ENCODE assay signal across 27 cellular contexts in the genomic region with DNA sequence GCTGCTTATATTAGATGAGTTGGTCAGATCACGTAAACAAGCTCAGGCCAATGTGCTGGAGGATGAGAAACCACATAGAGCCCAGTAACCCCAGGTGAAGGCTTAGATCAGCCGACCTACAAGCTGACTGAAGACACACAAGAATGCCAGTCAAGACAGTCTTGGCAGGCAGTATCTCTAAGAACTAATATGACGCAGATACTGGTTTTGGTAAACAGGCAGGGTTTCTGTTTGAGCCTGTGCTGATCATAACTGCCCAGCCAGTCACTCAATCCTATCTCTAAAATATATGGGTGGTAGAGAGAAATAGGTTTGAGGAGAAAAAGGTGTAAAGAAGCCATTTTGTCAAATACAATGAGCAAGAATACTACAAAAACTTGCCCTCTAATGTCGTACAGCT.
"Had no signal": no experiment of that assay in that cellular context is flagged by ENCODE, and none has a peak within 500 bp of the region (broad histone marks: within the 10 kb centered on the region; RNA-seq: fewer than 3 reads in every experiment).

No MANE protein-coding gene starts in this region.

- H3K4me1 Mint-ChIP-seq: natural killer cell; nephron; neural progenitor cell; stimulated activated effector memory CD8-positive, alpha-beta T cell treated with anti-CD3 and anti-CD28 coated beads, Interleukin-12 subunit alpha, Interleukin-12 subunit beta, amount 100 ng/mL, for 72 hours had no signal

- ATAC-seq: natural killer cell; psoas muscle; right cardiac atrium; right lobe of liver; stimulated activated effector memory CD8-positive, alpha-beta T cell treated with anti-CD3 and anti-CD28 coated beads, Interleukin-12 subunit alpha, Interleukin-12 subunit beta, amount 100 ng/mL, for 72 hours; stimulated activated naive B cell treated with anti-CD40 and anti-IgM and Interleukin-4, amounts not matched to agents 10 μg/mL and 1 μg/mL and 100 μg/mL, for 72 hours; upper lobe of right lung had no signal

- DNase-seq: natural killer cell; occipital lobe; ovary; psoas muscle; right cardiac atrium; right lobe of liver; sigmoid colon; small intestine; stimulated activated CD4-positive, alpha-beta T cell treated with anti-CD3 and anti-CD28 coated beads, Interleukin-15, amount 100 ng/mL, for 24 hours; stimulated activated CD4-positive, alpha-beta T cell treated with anti-CD3 and anti-CD28 coated beads, Interleukin-2, amount 100 ng/mL, for 24 hours; stimulated activated CD4-positive, alpha-beta T cell treated with anti-CD3 and anti-CD28 coated beads, Interleukin-2, amount 100 ng/mL, for 48 hours; stimulated activated CD4-positive, alpha-beta T cell treated with anti-CD3 and anti-CD28 coated beads, Interleukin-4, amount 100 ng/mL, for 24 hours; stimulated activated naive B cell treated with anti-CD40 and anti-IgM and Interleukin-4, amounts not matched to agents 10 μg/mL and 1 μg/mL and 100 μg/mL, for 72 hours; stimulated activated naive CD4-positive, alpha-beta T cell treated with Interleukin-2 at 50 U/mL for 16 hours; stomach; thyroid gland; upper lobe of right lung; uterus had no signal

- H3K27me3 Mint-ChIP-seq: progenitor cell of endocrine pancreas; stimulated activated naive B cell treated with anti-CD40 and anti-IgM and Interleukin-4, amounts not matched to agents 10 μg/mL and 1 μg/mL and 100 μg/mL, for 72 hours; stimulated activated naive CD8-positive, alpha-beta T cell treated with anti-CD3 and anti-CD28 coated beads, Interleukin-15, Interleukin-2, amounts not matched to agents 100 ng/mL and 50 ng/mL, for 24 hours; type B pancreatic cell had no signal

- H3K27ac Mint-ChIP-seq: natural killer cell; nephron; neural progenitor cell; stimulated activated naive B cell treated with anti-CD40 and anti-IgM and Interleukin-4, amounts not matched to agents 10 μg/mL and 1 μg/mL and 100 μg/mL, for 72 hours; stimulated activated naive CD8-positive, alpha-beta T cell treated with anti-CD3 and anti-CD28 coated beads, Interleukin-15, Interleukin-2, amounts not matched to agents 100 ng/mL and 50 ng/mL, for 24 hours; type B pancreatic cell had no signal

- H3K4me1 ChIP-seq: neural progenitor cell, parathyroid adenoma, psoas muscle, right lobe of liver, sigmoid colon, stomach, thyroid gland, tibial nerve, upper lobe of right lung, uterus had no signal

- H3K9me3 ChIP-seq: ovary, psoas muscle, right lobe of liver, sigmoid colon, stomach, thoracic aorta, thyroid gland, tibial nerve, upper lobe of right lung, uterus had no signal

- FAIRE-seq: small intestine had no signal

- H3K36me3 Mint-ChIP-seq: natural killer cell; stimulated activated effector memory CD8-positive, alpha-beta T cell treated with anti-CD3 and anti-CD28 coated beads, Interleukin-12 subunit alpha, Interleukin-12 subunit beta, amount 100 ng/mL, for 72 hours had no signal

- H3K27ac ChIP-seq: neural progenitor cell, ovary, parathyroid adenoma, psoas muscle, right lobe of liver, sigmoid colon, stomach, thoracic aorta, thyroid gland, tibial nerve, upper lobe of right lung, uterus had no signal

- H3K4me3 ChIP-seq: neural progenitor cell, ovary, psoas muscle, right lobe of liver, sigmoid colon, stomach, thoracic aorta, thyroid gland, tibial nerve, upper lobe of right lung, uterus had no signal

- H2AFZ ChIP-seq: neural progenitor cell, parathyroid adenoma had no signal

- H3K4me2 ChIP-seq: neural progenitor cell had no signal

- H3K4me3 Mint-ChIP-seq: natural killer cell; nephron; neural progenitor cell; stimulated activated effector memory CD8-positive, alpha-beta T cell treated with anti-CD3 and anti-CD28 coated beads, Interleukin-12 subunit alpha, Interleukin-12 subunit beta, amount 100 ng/mL, for 72 hours; stimulated activated naive B cell treated with anti-CD40 and anti-IgM and Interleukin-4, amounts not matched to agents 10 μg/mL and 1 μg/mL and 100 μg/mL, for 72 hours; stimulated activated naive CD8-positive, alpha-beta T cell treated with anti-CD3 and anti-CD28 coated beads, Interleukin-15, Interleukin-2, amounts not matched to agents 100 ng/mL and 50 ng/mL, for 24 hours; type B pancreatic cell had no signal

- H3K79me2 ChIP-seq: parathyroid adenoma had no signal

- H3K36me3 ChIP-seq: neural progenitor cell, ovary, right lobe of liver, thoracic aorta, thyroid gland, uterus had no signal

- H3K9ac ChIP-seq: neural progenitor cell, parathyroid adenoma had no signal

- H3K27me3 ChIP-seq: neural progenitor cell, ovary, right lobe of liver, sigmoid colon, stomach, thyroid gland, tibial nerve, upper lobe of right lung, uterus had no signal
